ENCODE assay signal across 12 cellular contexts in genomic region chr16:59210955-59211541, GRCh38.
DNase-seq lines count a peak whose midpoint lies in the region; ATAC-seq, FAIRE-seq and TF ChIP-seq lines count a peak whose summit lies in the region.
"Had no signal": no experiment of that assay in that cellular context is flagged by ENCODE, and none has a peak within 500 bp of the region (broad histone marks: within the 10 kb centered on the region; RNA-seq: fewer than 3 reads in every experiment).

No MANE protein-coding gene starts in this region.

- H2AFZ ChIP-seq in parathyroid adenoma, result peak overlapping the region; percentile 11

- H3K9me3 Mint-ChIP-seq in brain, result no peaks in the 10 kb centered on the region
- H3K9me3 Mint-ChIP-seq: activated naive CD8-positive, alpha-beta T cell treated with anti-CD3 and anti-CD28 coated beads, Interleukin-2, amount 10 ng/mL, durations not matched to agents 7 days and 5 days had no signal

- no peaks in the 10 kb centered on the region for H3K36me3 ChIP-seq in parathyroid adenoma (ENCODE audit: control insufficient read depth, insufficient read depth, low read length)

- 17% methylated on average over 7 of the region's 7 CpGs for WGBS in right cardiac atrium

- peak; percentile 96 to 98 for ATAC-seq in right cardiac atrium
- ATAC-seq in HG02852 (IDR thresholded peaks at IDR 0.05; ENCODE audit: unreplicated experiment), result no peak
- no peak for ATAC-seq in HG02588 (IDR thresholded peaks at IDR 0.05; ENCODE audit: unreplicated experiment)

- H3K79me2 ChIP-seq in parathyroid adenoma, result no peaks in the 10 kb centered on the region

- H3K4me3 Mint-ChIP-seq in brain, result peak overlapping the region in 1 of 5 experiments; percentile 19
- H3K4me3 Mint-ChIP-seq: activated naive CD8-positive, alpha-beta T cell treated with anti-CD3 and anti-CD28 coated beads, Interleukin-2, amount 10 ng/mL, durations not matched to agents 7 days and 5 days; CD4-positive, CD25-positive, alpha-beta regulatory T cell had no signal

- H3K4me2 ChIP-seq in parathyroid adenoma (ENCODE audit: low read length), result no peak overlapping the region

- no peaks in the 10 kb centered on the region for H3K27me3 ChIP-seq in right cardiac atrium (ENCODE audit: control insufficient read depth, insufficient read depth)
- H3K27me3 ChIP-seq in parathyroid adenoma (ENCODE audit: control insufficient read depth, insufficient read depth, low read length), result no peaks in the 10 kb centered on the region

- peak overlapping the region in 3 of 5 experiments; percentile 4 to 22 (median 8) for H3K27ac Mint-ChIP-seq in brain
- H3K27ac Mint-ChIP-seq: activated naive CD8-positive, alpha-beta T cell treated with anti-CD3 and anti-CD28 coated beads, Interleukin-2, amount 10 ng/mL, durations not matched to agents 7 days and 5 days; CD4-positive, CD25-positive, alpha-beta regulatory T cell had no signal

- H3K4me3 ChIP-seq in right cardiac atrium (ENCODE audit: low read length) (no peak overlapping the region), parathyroid adenoma (ENCODE audit: low read depth, low read length) (no peak overlapping the region)

- H3K27ac ChIP-seq in right cardiac atrium (ENCODE audit: low read length) (no peak overlapping the region), parathyroid adenoma (no peak overlapping the region)

- FAIRE-seq in GM12891 (lab: Jason Lieb, UNC), result no peak

- intact Hi-C loops in right cardiac atrium (cut with DNase I), result no loop called here

- TF ChIP-seq CTCF in brain (conservative IDR thresholded peaks at IDR 0.05), result no peak
- no peak for TF ChIP-seq CTCF in parathyroid adenoma (IDR thresholded peaks at IDR 0.05)

- H3K9me3 ChIP-seq in right cardiac atrium (ENCODE audit: control insufficient read depth, low read length) (no peaks in the 10 kb centered on the region), parathyroid adenoma (ENCODE audit: control insufficient read depth, low read length) (no peaks in the 10 kb centered on the region)

- peaks cover 60% of the 10 kb centered on the region for H3K27me3 Mint-ChIP-seq in brain
- H3K27me3 Mint-ChIP-seq: activated naive CD8-positive, alpha-beta T cell treated with anti-CD3 and anti-CD28 coated beads, Interleukin-2, amount 10 ng/mL, durations not matched to agents 7 days and 5 days had no signal

- peak; percentile 0 for DNase-seq in ELR (ENCODE audit: low read depth)
- peak in 2 of 3 donors; percentile 29 to 64 for DNase-seq in right cardiac atrium
- no peak for DNase-seq in GDM1 (lab: John Stamatoyannopoulos, UW)
- DNase-seq in GM12891 (ENCODE audit: insufficient read length, low spot score), result no peak
- DNase-seq: activated CD4-positive, CD25-positive, alpha-beta regulatory T cell; activated naive CD8-positive, alpha-beta T cell treated with anti-CD3 and anti-CD28 coated beads, Interleukin-2, amount 10 ng/mL, durations not matched to agents 7 days and 5 days; CD4-positive, CD25-positive, alpha-beta regulatory T cell; stimulated activated CD4-positive, alpha-beta T cell treated with anti-CD3 and anti-CD28 coated beads, Interleukin-2, amount 100 ng/mL, for 48 hours had no signal

- no peak overlapping the region for H3K9ac ChIP-seq in parathyroid adenoma

- TF ChIP-seq POLR2A in GM12891 (IDR thresholded peaks at IDR 0.05; ENCODE audit: low read depth, low read length), result no peak

- H3K36me3 Mint-ChIP-seq in brain, result no peaks in the 10 kb centered on the region
- H3K36me3 Mint-ChIP-seq: activated naive CD8-positive, alpha-beta T cell treated with anti-CD3 and anti-CD28 coated beads, Interleukin-2, amount 10 ng/mL, durations not matched to agents 7 days and 5 days; CD4-positive, CD25-positive, alpha-beta regulatory T cell had no signal

- H3K4me1 ChIP-seq in right cardiac atrium (ENCODE audit: control insufficient read depth, insufficient read depth, low read length) (peaks cover 3% of the 10 kb centered on the region), parathyroid adenoma (no peaks in the 10 kb centered on the region)

- H3K4me1 Mint-ChIP-seq in brain, result peaks cover 15% of the 10 kb centered on the region
- H3K4me1 Mint-ChIP-seq: activated naive CD8-positive, alpha-beta T cell treated with anti-CD3 and anti-CD28 coated beads, Interleukin-2, amount 10 ng/mL, durations not matched to agents 7 days and 5 days; CD4-positive, CD25-positive, alpha-beta regulatory T cell had no signal

TF ChIP-seq in GM12891, 5 proteins besides CTCF, POLR2A, EP300 and RAD21:
- TF ChIP-seq PAX5 (IDR thresholded peaks at IDR 0.05; ENCODE audit: insufficient read depth, low read length, severe bottlenecking) (no peak), POLR2AphosphoS5 (IDR thresholded peaks at IDR 0.05; ENCODE audit: low read depth, low read length) (no peak), TAF1 (IDR thresholded peaks at IDR 0.05; ENCODE audit: low read depth, low read length) (no peak), POU2F2 (IDR thresholded peaks at IDR 0.05; ENCODE audit: low read depth, low read length) (no peak), SPI1 (IDR thresholded peaks at IDR 0.05; ENCODE audit: low read depth, low read length) (no peak)

Comparison
In these comparisons a context has a peak if more than half of its experiments do, and no peak if none do; other contexts are left out.
1. DNase-seq: peak in ELR (single experiment) and right cardiac atrium (2 of 3); none in GDM1 (single experiment) and GM12891 (single experiment).
2. ATAC-seq: peak in right cardiac atrium (2 of 2); none in HG02852 (single experiment) and HG02588 (single experiment).